In the genomic region with DNA sequence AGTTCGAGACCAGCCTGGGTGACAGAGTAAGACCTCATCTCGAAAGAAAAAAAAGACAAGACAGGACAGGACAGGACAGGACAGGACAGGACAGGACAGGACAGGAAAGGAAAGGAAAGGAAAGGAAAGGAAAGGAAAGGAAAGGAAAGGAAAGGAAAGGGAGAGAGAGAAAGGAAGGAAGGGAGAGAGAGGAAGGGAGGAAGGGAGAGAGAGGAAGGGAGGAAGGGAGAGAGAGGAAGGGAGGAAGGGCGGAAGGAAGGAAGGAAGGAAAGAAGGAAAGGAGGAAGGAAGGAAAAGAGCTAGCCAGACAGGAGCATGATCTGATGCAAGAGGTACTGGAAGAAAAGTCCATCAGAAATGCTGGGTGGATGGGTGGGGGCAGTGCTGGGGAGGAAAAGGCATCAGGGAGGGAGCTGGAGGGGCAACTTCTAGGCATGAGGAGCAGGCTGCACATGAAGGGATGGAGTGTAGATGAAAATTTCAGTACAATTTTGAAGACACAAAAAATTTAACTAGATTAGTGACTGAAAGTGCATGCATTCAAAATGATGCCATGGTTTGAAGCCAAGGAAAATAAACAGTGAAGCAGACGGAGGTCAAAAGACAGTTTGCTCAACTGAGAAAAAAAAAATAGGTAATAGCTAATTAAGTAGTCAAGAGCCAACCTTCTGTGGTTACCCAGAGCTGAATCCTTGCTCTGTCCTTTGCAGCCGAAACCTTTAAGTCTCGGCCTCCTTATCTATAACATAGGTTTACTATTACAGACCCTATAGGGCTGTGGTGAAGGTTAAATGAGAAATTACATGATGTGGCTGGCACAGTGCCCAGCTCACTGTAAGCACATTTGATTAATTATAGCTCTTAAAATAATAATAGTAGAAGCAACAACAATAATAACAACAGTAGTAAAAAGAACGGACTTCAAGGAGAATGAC, we compare ENCODE assay signal across 11 cellular contexts. TPM values are rescaled to one million over a fixed set of nuclear protein-coding genes. Genes with fewer than 3 reads are reported as not detected.
A peak's percentile ranks its signal among the peaks of the same experiment; 100 is the strongest.
DNase-seq lines count a peak whose midpoint lies in the region; ATAC-seq and TF ChIP-seq lines count a peak whose summit lies in the region.
"Had no signal": no experiment of that assay in that cellular context is flagged by ENCODE, and none has a peak within 500 bp of the region (broad histone marks: within the 10 kb centered on the region; RNA-seq: fewer than 3 reads in every experiment).

No MANE protein-coding gene starts in this region.

- CTCF ChIA-PET in HEK293 (lab: Yijun Ruan, JAX): interaction anchor here (0.6 to 1.5 kb wide), 6 partner anchors 10 to 54 kb away, joined by 3 to 5 read pairs (median 4); no protein-coding TSS in a partner anchor

- no peaks in the 10 kb centered on the region for H3K9me3 ChIP-seq in HEK293 (ENCODE audit: control insufficient read depth, insufficient read depth, low read depth, low read length)

- no peak for ATAC-seq in HG02840 (IDR thresholded peaks at IDR 0.05; ENCODE audit: low FRiP score, unreplicated experiment)

- DNase-seq in amniotic stem cell (lab: John Stamatoyannopoulos, UW): peak; percentile 2
- peak; percentile 47 for DNase-seq in fibroblast of the conjunctiva (ENCODE audit: low read depth)
- DNase-seq in renal cortical epithelial cell (ENCODE audit: low read depth): peak; percentile 65
- no peak for DNase-seq in activated CD4-positive, alpha-beta T cell treated with anti-CD3 and anti-CD28 coated beads for 1 hour
- DNase-seq in foreskin melanocyte: no peak
- no peak for DNase-seq in activated CD8-positive, alpha-beta memory T cell treated with anti-CD3 and anti-CD28 coated beads for 24 hours
- DNase-seq: activated B cell treated with CpG ODN at 0.5 μM for 24 hours, NCI-H1417 treated with DMSO at 0.1 percent for 48 hours had no signal

- H3K4me1 ChIP-seq in HEK293 (ENCODE audit: control insufficient read depth, insufficient read depth, low read length): peaks cover 14% of the 10 kb centered on the region

- H3K36me3 ChIP-seq in HEK293 (ENCODE audit: control insufficient read depth in 2 of 2, insufficient read depth in 1 of 2, low read length in 2 of 2): peaks cover 0 to 4% of the 10 kb centered on the region in 2 experiments; a peak in 1 of 3 replicates

- H3K4me3 ChIP-seq in HEK293 (ENCODE audit: low read depth, low read length): no peak overlapping the region
- H3K4me3 ChIP-seq: smooth muscle cell had no signal

- no peak for TF ChIP-seq CTCF in HEK293 (tag by site-specific recombination; IDR thresholded peaks at IDR 0.05)

- POLR2A ChIA-PET in HEK293 (lab: Yijun Ruan, JAX): interaction anchor here (0.6 to 0.9 kb wide), 3 partner anchors 58 to 146 kb away, joined by 3 to 7 read pairs (median 5); partner anchors contain the start of gene ZNF827

- peak overlapping the region; percentile 59 for H3K27ac ChIP-seq in HEK293 (ENCODE audit: extremely low read depth, low read depth, low read length)

TF ChIP-seq in HEK293, 187 proteins besides CTCF, POLR2A, EP300 and RAD21 (continues in another document):
- peak; percentile 99 for TF ChIP-seq PRDM1 (tag by site-specific recombination; IDR thresholded peaks at IDR 0.05)
- TF ChIP-seq YY2 (tag by site-specific recombination; IDR thresholded peaks at IDR 0.05): no peak
- TF ChIP-seq, protein P1, sequence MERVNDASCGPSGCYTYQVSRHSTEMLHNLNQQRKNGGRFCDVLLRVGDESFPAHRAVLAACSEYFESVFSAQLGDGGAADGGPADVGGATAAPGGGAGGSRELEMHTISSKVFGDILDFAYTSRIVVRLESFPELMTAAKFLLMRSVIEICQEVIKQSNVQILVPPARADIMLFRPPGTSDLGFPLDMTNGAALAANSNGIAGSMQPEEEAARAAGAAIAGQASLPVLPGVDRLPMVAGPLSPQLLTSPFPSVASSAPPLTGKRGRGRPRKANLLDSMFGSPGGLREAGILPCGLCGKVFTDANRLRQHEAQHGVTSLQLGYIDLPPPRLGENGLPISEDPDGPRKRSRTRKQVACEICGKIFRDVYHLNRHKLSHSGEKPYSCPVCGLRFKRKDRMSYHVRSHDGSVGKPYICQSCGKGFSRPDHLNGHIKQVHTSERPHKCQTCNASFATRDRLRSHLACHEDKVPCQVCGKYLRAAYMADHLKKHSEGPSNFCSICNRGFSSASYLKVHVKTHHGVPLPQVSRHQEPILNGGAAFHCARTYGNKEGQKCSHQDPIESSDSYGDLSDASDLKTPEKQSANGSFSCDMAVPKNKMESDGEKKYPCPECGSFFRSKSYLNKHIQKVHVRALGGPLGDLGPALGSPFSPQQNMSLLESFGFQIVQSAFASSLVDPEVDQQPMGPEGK (tag by site-specific recombination; IDR thresholded peaks at IDR 0.05): peak; percentile 58
- TF ChIP-seq, protein P2, sequence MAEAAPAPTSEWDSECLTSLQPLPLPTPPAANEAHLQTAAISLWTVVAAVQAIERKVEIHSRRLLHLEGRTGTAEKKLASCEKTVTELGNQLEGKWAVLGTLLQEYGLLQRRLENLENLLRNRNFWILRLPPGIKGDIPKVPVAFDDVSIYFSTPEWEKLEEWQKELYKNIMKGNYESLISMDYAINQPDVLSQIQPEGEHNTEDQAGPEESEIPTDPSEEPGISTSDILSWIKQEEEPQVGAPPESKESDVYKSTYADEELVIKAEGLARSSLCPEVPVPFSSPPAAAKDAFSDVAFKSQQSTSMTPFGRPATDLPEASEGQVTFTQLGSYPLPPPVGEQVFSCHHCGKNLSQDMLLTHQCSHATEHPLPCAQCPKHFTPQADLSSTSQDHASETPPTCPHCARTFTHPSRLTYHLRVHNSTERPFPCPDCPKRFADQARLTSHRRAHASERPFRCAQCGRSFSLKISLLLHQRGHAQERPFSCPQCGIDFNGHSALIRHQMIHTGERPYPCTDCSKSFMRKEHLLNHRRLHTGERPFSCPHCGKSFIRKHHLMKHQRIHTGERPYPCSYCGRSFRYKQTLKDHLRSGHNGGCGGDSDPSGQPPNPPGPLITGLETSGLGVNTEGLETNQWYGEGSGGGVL (tag by site-specific recombination; IDR thresholded peaks at IDR 0.05): peak; percentile 90
- TF ChIP-seq ZNF561 (tag by site-specific recombination; IDR thresholded peaks at IDR 0.05; ENCODE audit: borderline replicate concordance): peak; percentile 68; the same call in 1 of the 2 replicates
- TF ChIP-seq, protein P3, sequence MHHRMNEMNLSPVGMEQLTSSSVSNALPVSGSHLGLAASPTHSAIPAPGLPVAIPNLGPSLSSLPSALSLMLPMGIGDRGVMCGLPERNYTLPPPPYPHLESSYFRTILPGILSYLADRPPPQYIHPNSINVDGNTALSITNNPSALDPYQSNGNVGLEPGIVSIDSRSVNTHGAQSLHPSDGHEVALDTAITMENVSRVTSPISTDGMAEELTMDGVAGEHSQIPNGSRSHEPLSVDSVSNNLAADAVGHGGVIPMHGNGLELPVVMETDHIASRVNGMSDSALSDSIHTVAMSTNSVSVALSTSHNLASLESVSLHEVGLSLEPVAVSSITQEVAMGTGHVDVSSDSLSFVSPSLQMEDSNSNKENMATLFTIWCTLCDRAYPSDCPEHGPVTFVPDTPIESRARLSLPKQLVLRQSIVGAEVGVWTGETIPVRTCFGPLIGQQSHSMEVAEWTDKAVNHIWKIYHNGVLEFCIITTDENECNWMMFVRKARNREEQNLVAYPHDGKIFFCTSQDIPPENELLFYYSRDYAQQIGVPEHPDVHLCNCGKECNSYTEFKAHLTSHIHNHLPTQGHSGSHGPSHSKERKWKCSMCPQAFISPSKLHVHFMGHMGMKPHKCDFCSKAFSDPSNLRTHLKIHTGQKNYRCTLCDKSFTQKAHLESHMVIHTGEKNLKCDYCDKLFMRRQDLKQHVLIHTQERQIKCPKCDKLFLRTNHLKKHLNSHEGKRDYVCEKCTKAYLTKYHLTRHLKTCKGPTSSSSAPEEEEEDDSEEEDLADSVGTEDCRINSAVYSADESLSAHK (tag by site-specific recombination; IDR thresholded peaks at IDR 0.05): peak; percentile 56
- peak; percentile 49 for TF ChIP-seq ZNF510 (tag by site-specific recombination; IDR thresholded peaks at IDR 0.05; ENCODE audit: insufficient replicate concordance)
- TF ChIP-seq INSM2 (tag by site-specific recombination; IDR thresholded peaks at IDR 0.05): peak; percentile 32; the same call in 1 of the 2 replicates

RNA-seq across cellular contexts. Expression of gene ZNF827, which starts 59.9 kb away (rescaled TPM):
- total RNA-seq in renal cortical epithelial cell: 4.7 and 24.5 TPM in 2 replicates

Comparison
In these comparisons a context has a peak if more than half of its experiments do, and no peak if none do; other contexts are left out.
1. DNase-seq: peak in amniotic stem cell (single experiment), fibroblast of the conjunctiva (single experiment) and renal cortical epithelial cell (single experiment); none in activated CD4-positive, alpha-beta T cell treated with anti-CD3 and anti-CD28 coated beads for 1 hour (single experiment), foreskin melanocyte (single experiment) and activated CD8-positive, alpha-beta memory T cell treated with anti-CD3 and anti-CD28 coated beads for 24 hours (single experiment).